ENCODE assay signal across 16 cellular contexts in the genomic region with DNA sequence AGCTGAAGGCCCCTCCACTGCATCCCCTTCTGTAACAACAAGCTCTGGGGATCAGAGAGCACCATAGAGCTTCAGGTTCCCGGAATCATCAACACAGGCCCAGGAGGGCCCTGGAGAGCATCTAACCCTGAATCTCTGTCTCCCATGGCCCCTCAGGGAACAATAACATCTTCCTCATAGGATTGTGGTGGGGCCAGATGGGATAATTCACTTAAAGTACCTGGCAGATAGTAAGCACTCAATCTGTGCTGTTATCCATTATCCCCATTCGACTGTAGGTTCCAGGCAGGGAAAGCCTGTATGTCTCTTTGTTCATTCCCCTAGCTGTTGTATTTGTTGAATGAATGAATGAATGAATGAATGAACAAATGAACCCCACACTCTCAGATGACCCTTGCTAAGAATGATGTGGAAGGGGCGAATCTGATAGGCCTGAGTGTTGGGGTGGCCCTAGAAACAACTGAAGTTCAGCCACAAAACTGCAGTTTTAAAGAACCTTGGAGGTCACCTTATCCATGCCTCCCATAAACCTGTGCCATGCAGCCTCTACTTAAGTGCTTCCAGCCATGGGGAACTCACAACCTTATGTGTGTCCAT. TPM values are rescaled to one million over a fixed set of nuclear protein-coding genes. Genes with fewer than 3 reads are reported as not detected.
DNase-seq lines count a peak whose midpoint lies in the region; ATAC-seq and TF ChIP-seq lines count a peak whose summit lies in the region.
"Had no signal": no experiment of that assay in that cellular context is flagged by ENCODE, and none has a peak within 500 bp of the region (broad histone marks: within the 10 kb centered on the region; RNA-seq: fewer than 3 reads in every experiment).

No MANE protein-coding gene starts in this region.

- H3K9ac ChIP-seq in BLaER1 (peak overlapping the region; percentile 68; the same call in 1 of the 2 replicates), DND-41 (ENCODE audit: low read depth, low read length) (no peak overlapping the region)

- intact Hi-C loops in cardiac septum (cut with DNase I) = no loop called here

- peak overlapping the region; percentile 98 for H3K4me2 ChIP-seq in BLaER1
- no peak overlapping the region for H3K4me2 ChIP-seq in DND-41 (ENCODE audit: insufficient read depth, low read length)

- H3K9me3 ChIP-seq in BLaER1 (no peaks in the 10 kb centered on the region), DND-41 (ENCODE audit: insufficient read depth, low read length, severe bottlenecking) (no peaks in the 10 kb centered on the region), Peyer's patch (no peaks in the 10 kb centered on the region)
- H3K9me3 ChIP-seq: upper lobe of right lung had no signal

- H3K27ac ChIP-seq in BLaER1 (peak overlapping the region; percentile 70), DND-41 (ENCODE audit: low read length) (peak overlapping the region; percentile 73), Peyer's patch (peak overlapping the region in 3 of 4 donors; percentile 7 to 97 (median 95))
- H3K27ac ChIP-seq: upper lobe of right lung had no signal

- H3K36me3 Mint-ChIP-seq in effector memory CD8-positive, alpha-beta T cell (ENCODE audit: insufficient read depth) = peaks cover 93% of the 10 kb centered on the region

- TF ChIP-seq CTCF in DND-41 (IDR thresholded peaks at IDR 0.05; ENCODE audit: borderline replicate concordance, extremely low read depth, low read length, poor library complexity, severe bottlenecking) = no peak
- no peak for TF ChIP-seq CTCF in Peyer's patch (IDR thresholded peaks at IDR 0.05)

- H3K4me3 Mint-ChIP-seq in effector memory CD8-positive, alpha-beta T cell = peak overlapping the region; percentile 99

- H3K4me3 ChIP-seq in BLaER1 (peak overlapping the region; percentile 51; the same call in 1 of the 2 replicates), DND-41 (ENCODE audit: low read depth in 1 of 2, low read length in 2 of 2) (no peak overlapping the region), Peyer's patch (no peak overlapping the region)
- H3K4me3 ChIP-seq: upper lobe of right lung had no signal

- H3K4me1 ChIP-seq in BLaER1 (peaks cover 100% of the 10 kb centered on the region), DND-41 (ENCODE audit: insufficient read depth, low read length) (peaks cover 37% of the 10 kb centered on the region), Peyer's patch (peaks cover 0 to 69% (median 48%) of the 10 kb centered on the region in 4 donors)

- ATAC-seq in DND-41 (ENCODE audit: insufficient read depth, low read depth) (no peak), GM19035 (IDR thresholded peaks at IDR 0.05; ENCODE audit: unreplicated experiment) (no peak)
- ATAC-seq in effector memory CD8-positive, alpha-beta T cell (replicated peaks) = no peak

- H2AFZ ChIP-seq in DND-41 (ENCODE audit: low read depth, low read length) = no peak overlapping the region

- no peaks in the 10 kb centered on the region for H3K27me3 Mint-ChIP-seq in effector memory CD8-positive, alpha-beta T cell

- DNase-seq in DND-41 = no peak
- no peak for DNase-seq in Peyer's patch
- no peak for DNase-seq in effector memory CD8-positive, alpha-beta T cell
- DNase-seq in cardiac septum (ENCODE audit: low spot score) = no peak
- no peak for DNase-seq in NCI-H2081 (lab: John Stamatoyannopoulos, UW)
- DNase-seq in effector CD8-positive, alpha-beta T cell (lab: John Stamatoyannopoulos, UW) = no peak
- DNase-seq: amniotic stem cell, erythroblast, IMR-90, NCI-H1417 treated with DMSO at 0.1 percent for 48 hours, NCI-H510A, upper lobe of right lung had no signal

- no peak for TF ChIP-seq POLR2A in Peyer's patch (IDR thresholded peaks at IDR 0.05)

- H3K79me2 ChIP-seq in DND-41 (ENCODE audit: insufficient read depth, low read length) = no peaks in the 10 kb centered on the region

- H3K9me3 Mint-ChIP-seq in effector memory CD8-positive, alpha-beta T cell = no peaks in the 10 kb centered on the region

- H3K4me1 Mint-ChIP-seq in effector memory CD8-positive, alpha-beta T cell (ENCODE audit: low read depth in 2 of 2) = peaks cover 86 to 90% of the 10 kb centered on the region in 2 donors

- peak overlapping the region; percentile 99 for H3K27ac Mint-ChIP-seq in effector memory CD8-positive, alpha-beta T cell

- H3K27me3 ChIP-seq in BLaER1 (no peaks in the 10 kb centered on the region), DND-41 (ENCODE audit: insufficient read depth, low read length, poor library complexity) (no peaks in the 10 kb centered on the region), Peyer's patch (no peaks in the 10 kb centered on the region)
- H3K27me3 ChIP-seq: upper lobe of right lung had no signal

- H3K36me3 ChIP-seq in BLaER1 (peaks cover 93% of the 10 kb centered on the region), DND-41 (ENCODE audit: insufficient read depth, low read length) (peaks cover 26% of the 10 kb centered on the region; the same call in 1 of the 2 replicates), Peyer's patch (peaks cover 0 to 9% (median 0%) of the 10 kb centered on the region in 3 donors)

- H4K20me1 ChIP-seq in BLaER1 (peaks cover 100% of the 10 kb centered on the region), DND-41 (ENCODE audit: insufficient read depth, low read length) (peaks cover 10% of the 10 kb centered on the region; the same call in 1 of the 2 replicates)

RNA-seq across cellular contexts. Expression of gene LAPTM5, which starts 14.5 kb away (rescaled TPM):
- total RNA-seq in Peyer's patch (10 to 100 TPM; 10.3 to 77.6 (median 18.3) TPM), cardiac septum (14.2 TPM)
- total RNA-seq: chondrocyte, IMR-90 had no signal

RNA-seq across cellular contexts. Expression of gene MATN1, which starts 19.7 kb away (rescaled TPM):
- total RNA-seq in Peyer's patch (not detected), cardiac septum (not detected)
- total RNA-seq: IMR-90; T-helper 1 cell treated with Interleukin-12 subunit alpha and Interleukin-12 subunit beta and Interleukin-4 antibody, amounts not matched to agents 30 ng/mL and 1 ng/mL, for 36 hours; upper lobe of right lung had no signal
